Comparison of ENCODE assay signal across 13 cellular contexts in genomic region chr7:81190997-81191747, GRCh38.
DNase-seq lines count a peak whose midpoint lies in the region; ATAC-seq and TF ChIP-seq lines count a peak whose summit lies in the region.
"Had no signal": no experiment of that assay in that cellular context is flagged by ENCODE, and none has a peak within 500 bp of the region (broad histone marks: within the 10 kb centered on the region; RNA-seq: fewer than 3 reads in every experiment).

No MANE protein-coding gene starts in this region.

- H3K4me3 ChIP-seq in choroid plexus epithelial cell (ENCODE audit: low read depth, low read length), result no peak overlapping the region
- H3K4me3 ChIP-seq in kidney epithelial cell (ENCODE audit: low read depth, low read length), result no peak overlapping the region
- H3K4me3 ChIP-seq in H7 (ENCODE audit: insufficient read depth, low read depth, low read length), result no peak overlapping the region

- H3K27me3 ChIP-seq in kidney epithelial cell (ENCODE audit: control insufficient read depth, insufficient read depth, low read length), result no peaks in the 10 kb centered on the region
- no peaks in the 10 kb centered on the region for H3K27me3 ChIP-seq in H7 (ENCODE audit: control insufficient read depth, insufficient read depth, low read length)

- no peak for TF ChIP-seq CTCF in choroid plexus epithelial cell (conservative IDR thresholded peaks at IDR 0.05; ENCODE audit: low read depth, low read length)
- no peak for TF ChIP-seq CTCF in kidney epithelial cell (IDR thresholded peaks at IDR 0.05; ENCODE audit: insufficient read depth, low read length, poor library complexity, severe bottlenecking)

- DNase-seq in AG08396 (ENCODE audit: low spot score), result peak; percentile 28
- peak; percentile 77 for DNase-seq in NCI-H226
- DNase-seq in choroid plexus epithelial cell (ENCODE audit: low read depth), result peak; percentile 71
- peak; percentile 57 for DNase-seq in kidney epithelial cell (ENCODE audit: low read depth)
- DNase-seq in occipital lobe (lab: John Stamatoyannopoulos, UW), result no peak
- DNase-seq in H7, result no peak
- DNase-seq: activated naive CD8-positive, alpha-beta T cell treated with anti-CD3 and anti-CD28 coated beads, Interleukin-2, amount 50 U/mL, for 24 hours; AML-193; glutamatergic neuron; stimulated activated CD4-positive, alpha-beta T cell treated with anti-CD3 and anti-CD28 coated beads, Interleukin-12 subunit alpha, Interleukin-12 subunit beta, amount 100 ng/mL, for 4 hours; stimulated activated naive B cell treated with anti-CD40 and anti-IgM and Interleukin-4, amounts not matched to agents 10 μg/mL and 1 μg/mL and 100 μg/mL, for 72 hours had no signal

- ATAC-seq in HG02763 (IDR thresholded peaks at IDR 0.05; ENCODE audit: unreplicated experiment) (no peak), HG03432 (IDR thresholded peaks at IDR 0.05; ENCODE audit: unreplicated experiment) (no peak)
- ATAC-seq: activated naive CD8-positive, alpha-beta T cell treated with anti-CD3 and anti-CD28 coated beads, Interleukin-2, amount 50 U/mL, for 24 hours; stimulated activated naive B cell treated with anti-CD40 and anti-IgM and Interleukin-4, amounts not matched to agents 10 μg/mL and 1 μg/mL and 100 μg/mL, for 72 hours had no signal

- no peaks in the 10 kb centered on the region for H3K36me3 ChIP-seq in kidney epithelial cell (ENCODE audit: control insufficient read depth, insufficient read depth, low read length)
- no peaks in the 10 kb centered on the region for H3K36me3 ChIP-seq in H7 (replicated peaks; ENCODE audit: control insufficient read depth, insufficient read depth, low read length)

Comparison
In these comparisons a context has a peak if more than half of its experiments do, and no peak if none do; other contexts are left out.
1. DNase-seq: peak in AG08396 (single experiment), NCI-H226 (single experiment), choroid plexus epithelial cell (single experiment) and kidney epithelial cell (single experiment); none in occipital lobe (single experiment) and H7 (single experiment).